Comparison of ENCODE assay signal across 8 cellular contexts in genomic region chr11:58958500-58958899, GRCh38. TPM values are rescaled to one million over a fixed set of nuclear protein-coding genes. Genes with fewer than 3 reads are reported as not detected.
DNase-seq lines count a peak whose midpoint lies in the region; ATAC-seq and TF ChIP-seq lines count a peak whose summit lies in the region.

No MANE protein-coding gene starts in this region.

- H3K4me1 ChIP-seq in HAP-1 (no peaks in the 10 kb centered on the region), spleen (no peaks in the 10 kb centered on the region)

- no peak overlapping the region for H3K27ac ChIP-seq in spleen

- intact Hi-C loops in spleen (cut with DNase I; ENCODE audit: low total_unique reads) = no loop called here

- DNase-seq in GM10266 (ENCODE audit: extremely low spot score) (peak; percentile 60), HAP-1 (ENCODE audit: low spot score in 2 of 2) (peak; percentile 10 to 52), RPMI8226 (peak; percentile 29), endothelial cell (ENCODE audit: low spot score) (peak; percentile 30), spleen (peak; percentile 75), cerebellum (ENCODE audit: low spot score) (no peak)

- no peaks in the 10 kb centered on the region for H3K36me3 Mint-ChIP-seq in endothelial cell (ENCODE audit: low read depth, unreplicated experiment)

- peak; percentile 50 for TF ChIP-seq CTCF in GM10266 (IDR thresholded peaks at IDR 0.05; ENCODE audit: control insufficient read depth, insufficient read depth, low read depth, missing control alignments)
- TF ChIP-seq CTCF in endothelial cell (IDR thresholded peaks at IDR 0.05; ENCODE audit: unreplicated experiment) = peak; percentile 60
- peak in 10 of 11 experiments; percentile 18 to 61 (median 45) for TF ChIP-seq CTCF in spleen (IDR thresholded peaks at IDR 0.05 in 8 of 11, conservative IDR thresholded peaks at IDR 0.05 in 3 of 11)

- no peaks in the 10 kb centered on the region for H3K27me3 Mint-ChIP-seq in endothelial cell (ENCODE audit: unreplicated experiment)

- TF ChIP-seq POLR2A in spleen (IDR thresholded peaks at IDR 0.05) = no peak

- H3K4me1 Mint-ChIP-seq in endothelial cell (ENCODE audit: unreplicated experiment) = peaks cover 8% of the 10 kb centered on the region

- H3K4me3 ChIP-seq in HAP-1 (no peak overlapping the region), spleen (no peak overlapping the region)

- WGBS in spleen, 5 donors = 51 to 61% (median 57%) methylated on average over 2 of the region's 2 CpGs

- no peaks in the 10 kb centered on the region for H3K9me3 Mint-ChIP-seq in endothelial cell (ENCODE audit: unreplicated experiment)

- no peak overlapping the region for H3K27ac Mint-ChIP-seq in endothelial cell (ENCODE audit: unreplicated experiment)

- H3K27me3 ChIP-seq in HAP-1 (ENCODE audit: low read depth) (no peaks in the 10 kb centered on the region), spleen (replicated peaks in 1 of 7) (peaks cover 0 to 4% (median 0%) of the 10 kb centered on the region in 7 donors)

- H3K9me3 ChIP-seq in HAP-1 (no peaks in the 10 kb centered on the region), spleen (no peaks in the 10 kb centered on the region)

- H3K36me3 ChIP-seq in HAP-1 (replicated peaks) = no peaks in the 10 kb centered on the region
- H3K36me3 ChIP-seq in spleen = no peaks in the 10 kb centered on the region

- ATAC-seq in HG03045 (IDR thresholded peaks at IDR 0.05; ENCODE audit: unreplicated experiment) (no peak), HG03520 (IDR thresholded peaks at IDR 0.05; ENCODE audit: unreplicated experiment) (no peak)

- H3K4me3 Mint-ChIP-seq in endothelial cell (ENCODE audit: unreplicated experiment) = no peak overlapping the region

- in situ Hi-C loops in HAP-1 (cut with MboI; ENCODE audit: low sequenced_read_pairs) = no loop called here

RNA-seq across cellular contexts. Expression of gene GLYATL1, which starts 19.2 kb away (rescaled TPM):
- total RNA-seq in endothelial cell (ENCODE audit: unreplicated experiment) = 2.0 TPM
- not detected for total RNA-seq in spleen
- polyA plus RNA-seq in spleen = not detected
- total RNA-seq in cerebellum = 1.8 TPM
